In genomic region chr6:3455490-3456394, GRCh38 we compare ENCODE assay signal across 8 cellular contexts. TPM values are rescaled to one million over a fixed set of nuclear protein-coding genes. Genes with fewer than 3 reads are reported as not detected.
DNase-seq lines count a peak whose midpoint lies in the region; ATAC-seq and TF ChIP-seq lines count a peak whose summit lies in the region.

No MANE protein-coding gene starts in this region.

- CTCF ChIA-PET in RWPE1 (lab: Yijun Ruan, JAX) = interaction anchor here (0.6 to 2.3 kb wide), 3 partner anchors 22 to 54 kb away, joined by 3 to 7 read pairs (median 3); no protein-coding TSS in a partner anchor
- CTCF ChIA-PET in naive thymus-derived CD4-positive, alpha-beta T cell (lab: Charles Lee) = interaction anchor here (0.8 to 2.9 kb wide), 3 partner anchors 45 to 176 kb away, joined by 3 to 15 read pairs (median 3); no protein-coding TSS in a partner anchor

- H3K9me3 ChIP-seq in esophagus (ENCODE audit: control insufficient read depth in 2 of 2, insufficient read depth in 1 of 2, low read depth in 1 of 2, low read length in 1 of 2) = no peaks in the 10 kb centered on the region
- no peaks in the 10 kb centered on the region for H3K9me3 ChIP-seq in naive thymus-derived CD4-positive, alpha-beta T cell (ENCODE audit: control insufficient read depth in 2 of 3, low read length in 3 of 3)

- peak overlapping the region in 3 of 9 donors; percentile 37 to 44 (median 39) for H3K27ac Mint-ChIP-seq in naive thymus-derived CD4-positive, alpha-beta T cell

- TF ChIP-seq CTCF in RWPE1 (conservative IDR thresholded peaks at IDR 0.05; ENCODE audit: low read depth) = no peak

- DNase-seq in NCI-H1417 (lab: John Stamatoyannopoulos, UW) (peak in 2 of 3 experiments; percentile 37 to 58), NCI-H1417 treated with DMSO at 0.1 percent for 48 hours (lab: John Stamatoyannopoulos, UW) (no peak), RWPE1 (ENCODE audit: low spot score) (peak; percentile 34)
- DNase-seq in naive thymus-derived CD4-positive, alpha-beta T cell = peak in 6 of 9 donors; percentile 15 to 35 (median 24)

- POLR2A ChIA-PET in RWPE1 (lab: Yijun Ruan, JAX; ENCODE audit: low non-redundant PET) = no interaction called here
- POLR2A ChIA-PET in naive thymus-derived CD4-positive, alpha-beta T cell (lab: Charles Lee) = interaction anchor here (0.7 to 2.5 kb wide), 3 partner anchors 41 to 393 kb away, joined by 3 to 9 read pairs (median 3); partner anchors contain the start of gene FAM50B

- no peaks in the 10 kb centered on the region for H3K36me3 Mint-ChIP-seq in naive thymus-derived CD4-positive, alpha-beta T cell

- H3K4me1 ChIP-seq in esophagus (ENCODE audit: control insufficient read depth in 2 of 2, insufficient read depth in 2 of 2, low read length in 1 of 2) = peaks cover 3 to 9% of the 10 kb centered on the region in 2 donors
- peaks cover 8 to 24% of the 10 kb centered on the region in 2 donors for H3K4me1 ChIP-seq in naive thymus-derived CD4-positive, alpha-beta T cell (ENCODE audit: control insufficient read depth in 2 of 2, insufficient read depth in 2 of 2, low read length in 2 of 2)

- H3K36me3 ChIP-seq in esophagus (ENCODE audit: control insufficient read depth in 2 of 2, insufficient read depth in 2 of 2, low read length in 1 of 2) = no peaks in the 10 kb centered on the region
- peaks cover 0 to 5% (median 0%) of the 10 kb centered on the region in 3 experiments for H3K36me3 ChIP-seq in naive thymus-derived CD4-positive, alpha-beta T cell (ENCODE audit: control insufficient read depth in 2 of 3, insufficient read depth in 3 of 3, low read length in 3 of 3)

- H3K4me3 ChIP-seq in esophagus (ENCODE audit: low read depth in 1 of 2, low read length in 2 of 2) = peak overlapping the region; percentile 80 to 87
- peak overlapping the region; percentile 66 for H3K4me3 ChIP-seq in naive thymus-derived CD4-positive, alpha-beta T cell (ENCODE audit: low read length)

- no peaks in the 10 kb centered on the region for H3K27me3 ChIP-seq in esophagus (ENCODE audit: control insufficient read depth in 1 of 2, insufficient read depth in 2 of 2, low read length in 2 of 2)
- H3K27me3 ChIP-seq in naive thymus-derived CD4-positive, alpha-beta T cell (ENCODE audit: control insufficient read depth in 2 of 2, insufficient read depth in 2 of 2, low read length in 2 of 2) = peaks cover 0 to 4% of the 10 kb centered on the region in 2 donors

- H3K27ac ChIP-seq in RWPE1 (peak overlapping the region; percentile 85), esophagus (ENCODE audit: low read depth in 2 of 2, low read length in 1 of 2) (peak overlapping the region; percentile 70 to 86)
- H3K27ac ChIP-seq in naive thymus-derived CD4-positive, alpha-beta T cell (ENCODE audit: low read depth, low read length) = peak overlapping the region; percentile 61

- ATAC-seq in naive thymus-derived CD4-positive, alpha-beta T cell = peak; percentile 5
- ATAC-seq in GM19397 (IDR thresholded peaks at IDR 0.05; ENCODE audit: unreplicated experiment) (no peak), HG03097 (IDR thresholded peaks at IDR 0.05; ENCODE audit: low FRiP score, unreplicated experiment) (no peak), GM18519 (IDR thresholded peaks at IDR 0.05; ENCODE audit: low FRiP score, unreplicated experiment) (no peak)

- intact Hi-C loops in naive thymus-derived CD4-positive, alpha-beta T cell (cut with micrococcal nuclease) = loop anchor here (1.0 to 10.0 kb wide), 13 partner anchors 84 to 691 kb away; partner anchors contain the start of genes BPHL (in 1 of the 2), PSMG4 (in 1 of the 2), RIPK1 (in 1 of the 2) and TUBB2A (in 1 of the 2)

- WGBS in esophagus, 2 donors = 2% methylated on average over 60 to 61 of the region's 61 CpGs

- H3K9me3 Mint-ChIP-seq in naive thymus-derived CD4-positive, alpha-beta T cell = no peaks in the 10 kb centered on the region

- H3K27me3 Mint-ChIP-seq in naive thymus-derived CD4-positive, alpha-beta T cell = peaks cover 0 to 46% (median 8%) of the 10 kb centered on the region in 5 donors

- H3K4me3 Mint-ChIP-seq in naive thymus-derived CD4-positive, alpha-beta T cell = peak overlapping the region in 1 of 10 donors; percentile 63

- H3K4me1 Mint-ChIP-seq in naive thymus-derived CD4-positive, alpha-beta T cell = peaks cover 5 to 27% (median 20%) of the 10 kb centered on the region in 7 donors

RNA-seq across cellular contexts. Expression of gene SLC22A23, which starts 1.1 kb away (rescaled TPM):
- 10 to 100 TPM; 12.5 to 15.4 TPM for polyA plus RNA-seq in esophagus
- 10 to 100 TPM in 4 of 5 experiments, 1 to 10 TPM in 1; 1.1 to 23.8 (median 20.0) TPM for total RNA-seq in naive thymus-derived CD4-positive, alpha-beta T cell
- 1 to 10 TPM; 1.4 to 5.9 TPM for polyA plus RNA-seq in naive thymus-derived CD4-positive, alpha-beta T cell
